ENCODE assay signal across 16 cellular contexts in the genomic region with DNA sequence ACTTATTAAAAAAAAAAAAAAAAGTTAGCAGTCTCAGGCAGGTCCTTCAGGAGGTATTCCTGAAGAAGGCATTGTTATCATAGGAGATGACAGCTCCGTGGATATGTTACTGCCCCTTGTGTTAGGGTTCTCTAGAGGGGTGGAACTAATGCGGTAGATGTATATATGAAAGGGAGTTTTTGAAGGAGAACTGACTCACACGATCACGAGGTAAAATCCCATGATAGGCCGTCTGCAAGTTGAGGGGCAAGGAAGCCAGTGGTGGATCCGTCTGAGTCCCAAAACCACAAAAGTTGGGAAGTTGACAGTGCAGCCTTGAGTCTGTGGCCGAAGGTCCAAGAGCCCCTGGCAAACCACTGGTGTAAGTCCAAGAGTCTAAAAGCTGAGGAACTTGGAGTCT.
DNase-seq lines count a peak whose midpoint lies in the region; ATAC-seq and TF ChIP-seq lines count a peak whose summit lies in the region.
"Had no signal": no experiment of that assay in that cellular context is flagged by ENCODE, and none has a peak within 500 bp of the region (broad histone marks: within the 10 kb centered on the region; RNA-seq: fewer than 3 reads in every experiment).

No MANE protein-coding gene starts in this region.

- no peaks in the 10 kb centered on the region for H3K9me3 Mint-ChIP-seq in GM23338
- H3K9me3 Mint-ChIP-seq: CD4-positive, alpha-beta T cell had no signal

- H4K20me1 ChIP-seq in GM23338 (replicated peaks; ENCODE audit: insufficient read depth), result no peaks in the 10 kb centered on the region

- no peak overlapping the region for H3K4me3 ChIP-seq in GM23338
- H3K4me3 ChIP-seq: GM23248, K562 had no signal

- ATAC-seq in GM23338, result no peak
- ATAC-seq: K562 had no signal

- DNase-seq in GM23338 (ENCODE audit: low spot score), result no peak
- DNase-seq in SK-MEL-5 (ENCODE audit: low read depth, low spot score), result peak; percentile 99
- peak; percentile 34 for DNase-seq in epidermal melanocyte (ENCODE audit: insufficient read length, low spot score)
- DNase-seq in substantia nigra (lab: John Stamatoyannopoulos, UW), result no peak
- DNase-seq in NAMALWA (ENCODE audit: low spot score), result no peak
- DNase-seq in GM13976 (ENCODE audit: low spot score), result no peak
- no peak for DNase-seq in NCI-H226
- DNase-seq: BE2C; C1 segment of cervical spinal cord; CD4-positive, alpha-beta T cell; DMS153; DMS79; GDM1 had no signal

- 0 out of 2 replicates have a peak overlapping the region, but pooled peaks have one; percentile 27 for H3K27ac Mint-ChIP-seq in GM23338
- H3K27ac Mint-ChIP-seq: CD4-positive, alpha-beta T cell had no signal

- no peak overlapping the region for H3K4me2 ChIP-seq in GM23338

- H3K4me3 Mint-ChIP-seq in GM23338, result no peak overlapping the region
- H3K4me3 Mint-ChIP-seq: CD4-positive, alpha-beta T cell had no signal

- H3K27me3 ChIP-seq in GM23338 (ENCODE audit: insufficient read depth), result no peaks in the 10 kb centered on the region
- H3K27me3 ChIP-seq: BE2C had no signal

- H3K27me3 Mint-ChIP-seq in GM23338 (ENCODE audit: insufficient read depth, low read depth, poor library complexity), result peaks cover 5% of the 10 kb centered on the region
- H3K27me3 Mint-ChIP-seq: CD4-positive, alpha-beta T cell had no signal

- no peaks in the 10 kb centered on the region for H3K36me3 ChIP-seq in GM23338 (ENCODE audit: insufficient read depth)

- no peaks in the 10 kb centered on the region for H3K4me1 ChIP-seq in GM23338 (ENCODE audit: insufficient read depth)
- H3K4me1 ChIP-seq: BE2C had no signal

- H3K79me2 ChIP-seq in GM23338 (replicated peaks; ENCODE audit: insufficient read depth), result no peaks in the 10 kb centered on the region

- in situ Hi-C loops in SK-MEL-5 (cut with HindIII; ENCODE audit: low pct_unique_long_range_greater_than_20kb, low sequenced_read_pairs) (no loop called here), GM13976 (cut with MboI; ENCODE audit: low sequenced_read_pairs, unreplicated experiment) (no loop called here)

- TF ChIP-seq CTCF in GM23338 (conservative IDR thresholded peaks at IDR 0.05; ENCODE audit: low read depth in 2 of 2) (no peak), GM13976 (IDR thresholded peaks at IDR 0.05; ENCODE audit: borderline replicate concordance, control extremely low read depth, extremely low read depth, insufficient read depth, missing control alignments) (no peak)

- H2AFZ ChIP-seq in GM23338, result no peak overlapping the region
- H2AFZ ChIP-seq: GM23248 had no signal

- no peaks in the 10 kb centered on the region for H3F3A ChIP-seq in GM23338 (replicated peaks; ENCODE audit: low read depth)

- H3K27ac ChIP-seq in GM23338 (ENCODE audit: low read depth), result no peak overlapping the region
- peak overlapping the region; percentile 94 for H3K27ac ChIP-seq in substantia nigra (ENCODE audit: low read depth, low read length, poor library complexity, severe bottlenecking)
- H3K27ac ChIP-seq: GM23248, HL-60 had no signal

- no peaks in the 10 kb centered on the region for H3K9me2 ChIP-seq in GM23338 (ENCODE audit: insufficient read depth)

- no peaks in the 10 kb centered on the region for H3K4me1 Mint-ChIP-seq in GM23338

- peaks cover 5% of the 10 kb centered on the region; the same call in 2 of the 3 replicates for H3K36me3 Mint-ChIP-seq in GM23338 (ENCODE audit: low read depth)

TF ChIP-seq in GM23338, 12 proteins besides CTCF, POLR2A, EP300 and RAD21:
- TF ChIP-seq POLR2AphosphoS5 (IDR thresholded peaks at IDR 0.05; ENCODE audit: low read depth) (no peak), EZH2phosphoT487 (IDR thresholded peaks at IDR 0.05; ENCODE audit: unreplicated experiment) (no peak), REST (IDR thresholded peaks at IDR 0.05; ENCODE audit: unreplicated experiment) (no peak), ZNF331 (CRISPR knock-in tag; IDR thresholded peaks at IDR 0.05; ENCODE audit: low read depth) (no peak), NANOG (IDR thresholded peaks at IDR 0.05; ENCODE audit: borderline replicate concordance) (no peak), ZNF114 (CRISPR knock-in tag; IDR thresholded peaks at IDR 0.05) (no peak)
- TF ChIP-seq, protein P1, sequence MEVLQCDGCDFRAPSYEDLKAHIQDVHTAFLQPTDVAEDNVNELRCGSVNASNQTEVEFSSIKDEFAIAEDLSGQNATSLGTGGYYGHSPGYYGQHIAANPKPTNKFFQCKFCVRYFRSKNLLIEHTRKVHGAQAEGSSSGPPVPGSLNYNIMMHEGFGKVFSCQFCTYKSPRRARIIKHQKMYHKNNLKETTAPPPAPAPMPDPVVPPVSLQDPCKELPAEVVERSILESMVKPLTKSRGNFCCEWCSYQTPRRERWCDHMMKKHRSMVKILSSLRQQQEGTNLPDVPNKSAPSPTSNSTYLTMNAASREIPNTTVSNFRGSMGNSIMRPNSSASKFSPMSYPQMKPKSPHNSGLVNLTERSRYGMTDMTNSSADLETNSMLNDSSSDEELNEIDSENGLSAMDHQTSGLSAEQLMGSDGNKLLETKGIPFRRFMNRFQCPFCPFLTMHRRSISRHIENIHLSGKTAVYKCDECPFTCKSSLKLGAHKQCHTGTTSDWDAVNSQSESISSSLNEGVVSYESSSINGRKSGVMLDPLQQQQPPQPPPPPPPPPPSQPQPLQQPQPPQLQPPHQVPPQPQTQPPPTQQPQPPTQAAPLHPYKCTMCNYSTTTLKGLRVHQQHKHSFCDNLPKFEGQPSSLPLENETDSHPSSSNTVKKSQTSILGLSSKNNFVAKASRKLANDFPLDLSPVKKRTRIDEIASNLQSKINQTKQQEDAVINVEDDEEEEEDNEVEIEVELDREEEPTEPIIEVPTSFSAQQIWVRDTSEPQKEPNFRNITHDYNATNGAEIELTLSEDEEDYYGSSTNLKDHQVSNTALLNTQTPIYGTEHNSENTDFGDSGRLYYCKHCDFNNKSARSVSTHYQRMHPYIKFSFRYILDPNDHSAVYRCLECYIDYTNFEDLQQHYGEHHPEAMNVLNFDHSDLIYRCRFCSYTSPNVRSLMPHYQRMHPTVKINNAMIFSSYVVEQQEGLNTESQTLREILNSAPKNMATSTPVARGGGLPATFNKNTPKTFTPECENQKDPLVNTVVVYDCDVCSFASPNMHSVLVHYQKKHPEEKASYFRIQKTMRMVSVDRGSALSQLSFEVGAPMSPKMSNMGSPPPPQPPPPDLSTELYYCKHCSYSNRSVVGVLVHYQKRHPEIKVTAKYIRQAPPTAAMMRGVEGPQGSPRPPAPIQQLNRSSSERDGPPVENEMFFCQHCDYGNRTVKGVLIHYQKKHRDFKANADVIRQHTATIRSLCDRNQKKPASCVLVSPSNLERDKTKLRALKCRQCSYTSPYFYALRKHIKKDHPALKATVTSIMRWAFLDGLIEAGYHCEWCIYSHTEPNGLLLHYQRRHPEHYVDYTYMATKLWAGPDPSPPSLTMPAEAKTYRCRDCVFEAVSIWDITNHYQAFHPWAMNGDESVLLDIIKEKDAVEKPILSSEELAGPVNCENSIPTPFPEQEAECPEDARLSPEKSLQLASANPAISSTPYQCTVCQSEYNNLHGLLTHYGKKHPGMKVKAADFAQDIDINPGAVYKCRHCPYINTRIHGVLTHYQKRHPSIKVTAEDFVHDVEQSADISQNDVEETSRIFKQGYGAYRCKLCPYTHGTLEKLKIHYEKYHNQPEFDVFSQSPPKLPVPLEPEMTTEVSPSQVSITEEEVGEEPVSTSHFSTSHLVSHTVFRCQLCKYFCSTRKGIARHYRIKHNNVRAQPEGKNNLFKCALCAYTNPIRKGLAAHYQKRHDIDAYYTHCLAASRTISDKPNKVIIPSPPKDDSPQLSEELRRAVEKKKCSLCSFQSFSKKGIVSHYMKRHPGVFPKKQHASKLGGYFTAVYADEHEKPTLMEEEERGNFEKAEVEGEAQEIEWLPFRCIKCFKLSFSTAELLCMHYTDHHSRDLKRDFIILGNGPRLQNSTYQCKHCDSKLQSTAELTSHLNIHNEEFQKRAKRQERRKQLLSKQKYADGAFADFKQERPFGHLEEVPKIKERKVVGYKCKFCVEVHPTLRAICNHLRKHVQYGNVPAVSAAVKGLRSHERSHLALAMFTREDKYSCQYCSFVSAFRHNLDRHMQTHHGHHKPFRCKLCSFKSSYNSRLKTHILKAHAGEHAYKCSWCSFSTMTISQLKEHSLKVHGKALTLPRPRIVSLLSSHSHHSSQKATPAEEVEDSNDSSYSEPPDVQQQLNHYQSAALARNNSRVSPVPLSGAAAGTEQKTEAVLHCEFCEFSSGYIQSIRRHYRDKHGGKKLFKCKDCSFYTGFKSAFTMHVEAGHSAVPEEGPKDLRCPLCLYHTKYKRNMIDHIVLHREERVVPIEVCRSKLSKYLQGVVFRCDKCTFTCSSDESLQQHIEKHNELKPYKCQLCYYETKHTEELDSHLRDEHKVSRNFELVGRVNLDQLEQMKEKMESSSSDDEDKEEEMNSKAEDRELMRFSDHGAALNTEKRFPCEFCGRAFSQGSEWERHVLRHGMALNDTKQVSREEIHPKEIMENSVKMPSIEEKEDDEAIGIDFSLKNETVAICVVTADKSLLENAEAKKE (CRISPR knock-in tag; IDR thresholded peaks at IDR 0.05), result no peak

Comparison
In these comparisons a context has a peak if more than half of its experiments do, and no peak if none do; other contexts are left out.
1. DNase-seq: peak in SK-MEL-5 (single experiment) and epidermal melanocyte (single experiment); none in GM23338 (single experiment), substantia nigra (0 of 49), NAMALWA (single experiment), GM13976 (single experiment) and NCI-H226 (single experiment).